In the genomic region with DNA sequence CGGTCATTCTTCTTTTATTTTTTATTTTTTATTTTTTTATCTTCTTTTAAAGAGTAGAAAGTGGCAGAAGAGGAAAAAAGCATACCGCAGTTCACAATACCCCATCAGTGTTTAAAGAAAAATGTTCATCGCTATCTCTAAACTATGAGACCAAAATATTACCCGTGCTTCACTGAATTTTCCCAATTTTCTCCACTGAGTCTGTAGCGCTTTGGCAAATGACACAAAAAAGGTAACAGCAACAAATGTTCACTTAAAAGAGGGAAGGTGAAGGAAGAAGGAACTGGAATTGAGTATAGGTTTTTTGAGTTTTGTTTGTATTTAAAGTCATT, we compare ENCODE assay signal across 1 cellular context.
TF ChIP-seq lines count a peak whose summit lies in the region.

No MANE protein-coding gene starts in this region.

TF ChIP-seq in H1, 55 proteins besides CTCF, POLR2A, EP300 and RAD21:
- TF ChIP-seq, protein P1, sequence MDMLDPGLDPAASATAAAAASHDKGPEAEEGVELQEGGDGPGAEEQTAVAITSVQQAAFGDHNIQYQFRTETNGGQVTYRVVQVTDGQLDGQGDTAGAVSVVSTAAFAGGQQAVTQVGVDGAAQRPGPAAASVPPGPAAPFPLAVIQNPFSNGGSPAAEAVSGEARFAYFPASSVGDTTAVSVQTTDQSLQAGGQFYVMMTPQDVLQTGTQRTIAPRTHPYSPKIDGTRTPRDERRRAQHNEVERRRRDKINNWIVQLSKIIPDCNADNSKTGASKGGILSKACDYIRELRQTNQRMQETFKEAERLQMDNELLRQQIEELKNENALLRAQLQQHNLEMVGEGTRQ (IDR thresholded peaks at IDR 0.05; ENCODE audit: low read length) = no peak
- TF ChIP-seq SUZ12 (IDR thresholded peaks at IDR 0.05; ENCODE audit: low read length) = no peak
